Comparison of ENCODE assay signal across 2 cellular contexts in genomic region chr11:65762169-65762568, GRCh38.
A peak's percentile ranks its signal among the peaks of the same experiment; 100 is the strongest.
TF ChIP-seq lines count a peak whose summit lies in the region.

No MANE protein-coding gene starts in this region.

TF ChIP-seq in K562, 482 proteins besides CTCF, POLR2A, EP300 and RAD21:
- peak; percentile 85 for TF ChIP-seq CBFA2T3 (IDR thresholded peaks at IDR 0.05)
- TF ChIP-seq TAL1 (IDR thresholded peaks at IDR 0.05) = peak; percentile 59; the same call in 1 of the 2 replicates
- TF ChIP-seq NFIC (IDR thresholded peaks at IDR 0.05) = 0 out of 2 replicates have a peak, but pooled peaks have one; percentile 18
- TF ChIP-seq ARID1B (IDR thresholded peaks at IDR 0.05) = peak; percentile 52; the same call in 1 of the 2 replicates
- TF ChIP-seq CBFA2T2 (conservative IDR thresholded peaks at IDR 0.05) = peak; percentile 79
- peak; percentile 33 to 42; a peak in 1 of 4 replicates for TF ChIP-seq KDM1A (IDR thresholded peaks at IDR 0.05)
- 0 out of 4 replicates have a peak, but pooled peaks of 1 of the 2 experiments have one; percentile 45 for TF ChIP-seq TRIM24 (IDR thresholded peaks at IDR 0.05)
- TF ChIP-seq NCOR1 (IDR thresholded peaks at IDR 0.05) = peak; percentile 50; the same call in 1 of the 2 replicates
- TF ChIP-seq SOX6 (IDR thresholded peaks at IDR 0.05) = peak; percentile 13; the same call in 1 of the 2 replicates

TF ChIP-seq in HepG2, 621 proteins besides CTCF, POLR2A, EP300 and RAD21:
- 0 out of 2 replicates have a peak, but pooled peaks have one; percentile 19 for TF ChIP-seq BCL6 (CRISPR knock-in tag; IDR thresholded peaks at IDR 0.05)
